ENCODE assay signal across 2 cellular contexts in genomic region chr6:96898241-96898851, GRCh38.
TF ChIP-seq lines count a peak whose summit lies in the region.

No MANE protein-coding gene starts in this region.

TF ChIP-seq in HepG2, 621 proteins besides CTCF, POLR2A, EP300 and RAD21 (continued from another document):
- TF ChIP-seq ZSCAN31 (CRISPR knock-in tag; IDR thresholded peaks at IDR 0.05; ENCODE audit: low read depth) = no peak
- peak; percentile 14; the same call in 1 of the 2 replicates for TF ChIP-seq ZNF710 (CRISPR knock-in tag; IDR thresholded peaks at IDR 0.05; ENCODE audit: borderline replicate concordance)
- TF ChIP-seq ZC3H13 (CRISPR knock-in tag; IDR thresholded peaks at IDR 0.05) = no peak
- no peak for TF ChIP-seq SNAPC4 (CRISPR knock-in tag; IDR thresholded peaks at IDR 0.05)
- TF ChIP-seq EED (CRISPR knock-in tag; IDR thresholded peaks at IDR 0.05) = no peak
- TF ChIP-seq NFIC (IDR thresholded peaks at IDR 0.05; ENCODE audit: low read length) = peak; percentile 16; the same call in 1 of the 2 replicates
- TF ChIP-seq ZNF20 (CRISPR knock-in tag; IDR thresholded peaks at IDR 0.05) = 0 out of 2 replicates have a peak, but pooled peaks have one; percentile 6
- 0 out of 2 replicates have a peak, but pooled peaks have one; percentile 7 for TF ChIP-seq SNAPC5 (CRISPR knock-in tag; IDR thresholded peaks at IDR 0.05; ENCODE audit: borderline replicate concordance)
- TF ChIP-seq RXRB (CRISPR knock-in tag; IDR thresholded peaks at IDR 0.05; ENCODE audit: borderline replicate concordance) = no peak
- TF ChIP-seq NFE2L2 (IDR thresholded peaks at IDR 0.05; ENCODE audit: low read length) = peak; percentile 98
- TF ChIP-seq DNMT3B (CRISPR knock-in tag; conservative IDR thresholded peaks at IDR 0.05) = 0 out of 2 replicates have a peak, but pooled peaks have one; percentile 2
- TF ChIP-seq ZNF354B (CRISPR knock-in tag; IDR thresholded peaks at IDR 0.05) = no peak
- TF ChIP-seq NFE2 (CRISPR knock-in tag; IDR thresholded peaks at IDR 0.05) = peak; percentile 43; the same call in 1 of the 2 replicates
- peak; percentile 74 to 80 for TF ChIP-seq MAFK (conservative IDR thresholded peaks at IDR 0.05 in 1 of 2, IDR thresholded peaks at IDR 0.05 in 1 of 2; ENCODE audit: low read length in 2 of 2)
TF ChIP-seq in HepG2: peak in this region for 9.

TF ChIP-seq in HEK293T, 16 proteins besides CTCF, POLR2A, EP300 and RAD21 (continued from another document):
- TF ChIP-seq NFRKB (IDR thresholded peaks at IDR 0.05) (no peak), FOXM1 (IDR thresholded peaks at IDR 0.05; ENCODE audit: borderline replicate concordance) (no peak), SUZ12 (IDR thresholded peaks at IDR 0.05) (no peak), ZNF384 (IDR thresholded peaks at IDR 0.05) (no peak), FOXK2 (IDR thresholded peaks at IDR 0.05) (no peak), LEF1 (IDR thresholded peaks at IDR 0.05; ENCODE audit: borderline replicate concordance) (no peak), CTBP1 (IDR thresholded peaks at IDR 0.05; ENCODE audit: borderline replicate concordance) (no peak), HDGF (IDR thresholded peaks at IDR 0.05; ENCODE audit: borderline replicate concordance) (no peak), FOXA1 (IDR thresholded peaks at IDR 0.05) (no peak), L3MBTL2 (conservative IDR thresholded peaks at IDR 0.05) (no peak), ARNT (IDR thresholded peaks at IDR 0.05) (no peak), PKNOX1 (IDR thresholded peaks at IDR 0.05) (no peak)
